Comparison of ENCODE assay signal across 20 cellular contexts in genomic region chr3:178058629-178059028, GRCh38.
DNase-seq lines count a peak whose midpoint lies in the region; ATAC-seq, FAIRE-seq and TF ChIP-seq lines count a peak whose summit lies in the region.
"Had no signal": no experiment of that assay in that cellular context is flagged by ENCODE, and none has a peak within 500 bp of the region (broad histone marks: within the 10 kb centered on the region; RNA-seq: fewer than 3 reads in every experiment).

No MANE protein-coding gene starts in this region.

- H3K27ac Mint-ChIP-seq in astrocyte (ENCODE audit: unreplicated experiment): no peak overlapping the region
- H3K27ac Mint-ChIP-seq: B cell; CD4-positive, alpha-beta memory T cell had no signal

- H3K9me3 Mint-ChIP-seq in astrocyte (ENCODE audit: unreplicated experiment): no peaks in the 10 kb centered on the region

- H2AFZ ChIP-seq in astrocyte (ENCODE audit: low read depth, low read length): no peak overlapping the region

- no peak for TF ChIP-seq POLR2A in lower leg skin (IDR thresholded peaks at IDR 0.05)

- H3K4me3 ChIP-seq in right cardiac atrium (ENCODE audit: low read length): no peak overlapping the region
- H3K4me3 ChIP-seq in astrocyte (ENCODE audit: insufficient read depth, low read depth, low read length): no peak overlapping the region
- no peak overlapping the region for H3K4me3 ChIP-seq in muscle layer of colon (ENCODE audit: low read depth in 1 of 2, low read length in 2 of 2)
- H3K4me3 ChIP-seq in lower leg skin (ENCODE audit: low read depth, poor library complexity, severe bottlenecking): no peak overlapping the region

- no peaks in the 10 kb centered on the region for H3K27me3 ChIP-seq in right cardiac atrium (ENCODE audit: control insufficient read depth, insufficient read depth)
- H3K27me3 ChIP-seq in astrocyte (ENCODE audit: insufficient read depth, low read length): no peaks in the 10 kb centered on the region
- H3K27me3 ChIP-seq in muscle layer of colon (ENCODE audit: control insufficient read depth in 1 of 2, insufficient read depth in 2 of 2, low read length in 2 of 2): no peaks in the 10 kb centered on the region

- H3K9ac ChIP-seq in astrocyte (ENCODE audit: low read length) (no peak overlapping the region), muscle layer of colon (ENCODE audit: low read length) (no peak overlapping the region)
- H3K9ac ChIP-seq: KMS-11 had no signal

- TF ChIP-seq CTCF in astrocyte (IDR thresholded peaks at IDR 0.05; ENCODE audit: insufficient read depth, low read depth, low read length) (no peak), lower leg skin (IDR thresholded peaks at IDR 0.05) (no peak)

- no peak for DNase-seq in left ventricle myocardium superior
- DNase-seq in right cardiac atrium: no peak
- DNase-seq in astrocyte (ENCODE audit: low read depth): no peak
- DNase-seq in hippocampal formation (lab: John Stamatoyannopoulos, UW): no peak
- DNase-seq in activated CD8-positive, alpha-beta memory T cell treated with anti-CD3 and anti-CD28 coated beads for 24 hours: no peak
- no peak for DNase-seq in lower leg skin (ENCODE audit: low spot score in 2 of 2)
- DNase-seq: ACHN; CD4-positive, alpha-beta memory T cell; DND-41; GDM1; GOT3; NCI-H1694 treated with DMSO at 0.1 percent for 48 hours; NCI-H510A treated with DMSO at 0.1 percent for 48 hours; SHP77 treated with DMSO at 0.1 percent for 48 hours had no signal

- H3K4me1 ChIP-seq in right cardiac atrium (ENCODE audit: control insufficient read depth, insufficient read depth, low read length): no peaks in the 10 kb centered on the region
- H3K4me1 ChIP-seq in astrocyte (ENCODE audit: insufficient read depth, low read length): no peaks in the 10 kb centered on the region
- peaks cover 31% of the 10 kb centered on the region for H3K4me1 ChIP-seq in muscle layer of colon (ENCODE audit: insufficient read depth, low read length)

- 69% methylated on average over 6 of the region's 6 CpGs for WGBS in right cardiac atrium
- WGBS in lower leg skin, 2 donors: 78 to 87% methylated on average over 6 of the region's 6 CpGs

- no peaks in the 10 kb centered on the region for H3K36me3 Mint-ChIP-seq in astrocyte (ENCODE audit: low read depth, unreplicated experiment)
- H3K36me3 Mint-ChIP-seq: CD4-positive, alpha-beta memory T cell had no signal

- no peaks in the 10 kb centered on the region for H3K79me2 ChIP-seq in astrocyte (ENCODE audit: insufficient read depth, low read length)

- no peak overlapping the region for H3K4me2 ChIP-seq in astrocyte (ENCODE audit: low read length)
- H3K4me2 ChIP-seq: KMS-11 had no signal

- H3K4me1 Mint-ChIP-seq in astrocyte (ENCODE audit: low read depth, unreplicated experiment): no peaks in the 10 kb centered on the region
- H3K4me1 Mint-ChIP-seq: B cell; CD4-positive, alpha-beta memory T cell had no signal

- intact Hi-C loops in left ventricle myocardium superior (cut with micrococcal nuclease) (no loop called here), right cardiac atrium (cut with DNase I) (no loop called here), lower leg skin (cut with DNase I; ENCODE audit: low total_unique reads) (no loop called here)

- H3K9me3 ChIP-seq in right cardiac atrium (ENCODE audit: control insufficient read depth, low read length) (no peaks in the 10 kb centered on the region), astrocyte (ENCODE audit: insufficient read depth, low read depth, low read length) (no peaks in the 10 kb centered on the region), muscle layer of colon (ENCODE audit: low read length) (no peaks in the 10 kb centered on the region)

- no peak overlapping the region for H3K27ac ChIP-seq in right cardiac atrium (ENCODE audit: low read length)
- no peak overlapping the region for H3K27ac ChIP-seq in astrocyte (ENCODE audit: low read depth, low read length)
- peak overlapping the region; percentile 35 for H3K27ac ChIP-seq in muscle layer of colon (ENCODE audit: low read depth, low read length)
- H3K27ac ChIP-seq: HL-60, KMS-11 had no signal

- H3K4me3 Mint-ChIP-seq in astrocyte (ENCODE audit: unreplicated experiment): no peak overlapping the region
- H3K4me3 Mint-ChIP-seq: B cell; CD4-positive, alpha-beta memory T cell had no signal

- ATAC-seq in left ventricle myocardium superior (peak; percentile 13), right cardiac atrium (no peak), HG03457 (IDR thresholded peaks at IDR 0.05; ENCODE audit: unreplicated experiment) (no peak)

- FAIRE-seq in astrocyte (lab: Jason Lieb, UNC): peak; percentile 73
- FAIRE-seq: RCC 7860 had no signal

- H3K27me3 Mint-ChIP-seq in astrocyte (ENCODE audit: low read depth, unreplicated experiment): no peaks in the 10 kb centered on the region
- H3K27me3 Mint-ChIP-seq: CD4-positive, alpha-beta memory T cell had no signal

- H3K36me3 ChIP-seq in astrocyte (ENCODE audit: insufficient read depth, low read length) (no peaks in the 10 kb centered on the region), muscle layer of colon (ENCODE audit: insufficient read depth, low read length) (no peaks in the 10 kb centered on the region)

- H4K20me1 ChIP-seq in astrocyte (ENCODE audit: insufficient read depth, low read length): no peaks in the 10 kb centered on the region
